Comparison of ENCODE assay signal across 32 cellular contexts in the genomic region with DNA sequence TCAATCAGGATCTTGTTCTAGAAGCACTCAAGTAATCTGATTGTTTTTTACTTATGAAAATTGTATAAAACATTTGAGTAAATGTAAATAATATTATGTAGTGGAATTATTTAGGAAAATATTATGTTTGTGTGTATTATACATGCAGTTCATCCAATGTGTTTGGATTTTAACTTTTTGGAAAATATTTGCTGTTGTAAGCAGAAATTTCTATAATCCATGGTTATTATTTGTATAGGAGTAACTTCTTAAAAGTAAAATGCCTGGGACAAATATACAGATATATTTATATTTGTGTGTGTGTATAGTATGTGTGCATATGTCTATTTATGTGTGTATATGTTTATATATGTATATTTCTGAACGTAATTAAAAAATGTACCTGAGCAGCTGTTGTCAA.
"Had no signal": no experiment of that assay in that cellular context is flagged by ENCODE, and none has a peak within 500 bp of the region (broad histone marks: within the 10 kb centered on the region; RNA-seq: fewer than 3 reads in every experiment).

No MANE protein-coding gene starts in this region.

- H3K27ac ChIP-seq: adrenal gland, body of pancreas, brain microvascular endothelial cell, breast epithelium, VCaP had no signal

- ATAC-seq: activated CD8-positive, alpha-beta T cell treated with anti-CD3 and anti-CD28 coated beads for 36 hours; activated naive CD4-positive, alpha-beta T cell treated with anti-CD3 and anti-CD28 coated beads, Interleukin-2, amount 50 U/mL, for 72 hours; activated T-cell treated with anti-CD3 and anti-CD28 coated beads, Interleukin-2, amount 50 U/mL, for 4 hours; activated T-cell treated with anti-CD3 and anti-CD28 coated beads, Interleukin-2, amount 50 U/mL, for 72 hours; activated T-helper 17 cell treated with anti-CD3 and anti-CD28 coated beads, Interleukin-2, amount 50 U/mL, for 72 hours; body of pancreas had no signal

- H3K27me3 ChIP-seq: adrenal gland, body of pancreas, brain microvascular endothelial cell, breast epithelium had no signal

- H3K9me3 ChIP-seq: adrenal gland, body of pancreas, breast epithelium had no signal

- H3K4me3 ChIP-seq: adrenal gland, body of pancreas, breast epithelium had no signal

- H3K36me3 ChIP-seq: adrenal gland, brain microvascular endothelial cell, breast epithelium had no signal

- H3K4me1 ChIP-seq: adrenal gland, body of pancreas, breast epithelium had no signal

- DNase-seq: activated B cell treated with CpG ODN at 0.5 μM for 24 hours; activated CD4-positive, alpha-beta memory T cell treated with anti-CD3 and anti-CD28 coated beads for 36 hours; activated CD4-positive, alpha-beta T cell treated with anti-CD3 and anti-CD28 coated beads for 4 hours; activated CD4-positive, alpha-beta T cell treated with anti-CD3 and anti-CD28 coated beads, Interleukin-2, amount 10 ng/mL, durations not matched to agents 24 days and 14 days; activated CD4-positive, alpha-beta T cell treated with anti-CD3 and anti-CD28 coated beads, Interleukin-2, amount 50 U/mL, for 1 hour; activated CD4-positive, alpha-beta T cell treated with anti-CD3 and anti-CD28 coated beads, Interleukin-2, amount 50 U/mL, for 4 hours; activated CD4-positive, CD25-positive, alpha-beta regulatory T cell treated with anti-CD3 and anti-CD28 coated beads, Interleukin-2, amount 50 U/mL, for 72 hours; activated CD8-positive, alpha-beta memory T cell treated with anti-CD3 and anti-CD28 coated beads, Interleukin-2, amount 50 U/mL, for 4 hours; activated CD8-positive, alpha-beta T cell treated with anti-CD3 and anti-CD28 coated beads for 36 hours; activated gamma-delta T cell; activated naive CD4-positive, alpha-beta T cell treated with anti-CD3 and anti-CD28 coated beads, Interleukin-2, amount 50 U/mL, for 16 hours; activated naive CD4-positive, alpha-beta T cell treated with Interleukin-2 at 50 U/mL for 16 hours; activated naive CD8-positive, alpha-beta T cell treated with anti-CD3 and anti-CD28 coated beads for 36 hours; activated T-cell treated with anti-CD3 and anti-CD28 coated beads for 4 hours; activated T-cell treated with anti-CD3 and anti-CD28 coated beads, Interleukin-2, amount 50 U/mL, for 1 hour; activated T-cell treated with anti-CD3 and anti-CD28 coated beads, Interleukin-2, amount 50 U/mL, for 4 hours; activated T-cell treated with anti-CD3 and anti-CD28 coated beads, Interleukin-2, amount 50 U/mL, for 72 hours; adrenal gland; amniotic stem cell; aorta; body of pancreas; brain microvascular endothelial cell; central memory CD4-positive, alpha-beta T cell; T-helper 1 cell; T-helper 2 cell; T-helper 9 cell had no signal

- FAIRE-seq: astrocyte, TTC549 had no signal
